8 cellular contexts compared by ENCODE assay signal in genomic region chr9:120932086-120932818, GRCh38. TPM values are rescaled to one million over a fixed set of nuclear protein-coding genes. Genes with fewer than 3 reads are reported as not detected.
DNase-seq lines count a peak whose midpoint lies in the region; ATAC-seq, FAIRE-seq and TF ChIP-seq lines count a peak whose summit lies in the region.

No MANE protein-coding gene starts in this region.

- no peak overlapping the region for H3K4me2 ChIP-seq in PC-3 (ENCODE audit: low read length)

- H3K4me3 ChIP-seq in PC-3 (ENCODE audit: low read length) (no peak overlapping the region), duodenal mucosa (ENCODE audit: low read depth in 1 of 2, low read length in 2 of 2) (no peak overlapping the region), small intestine (ENCODE audit: low read depth in 1 of 2, low read length in 2 of 2) (no peak overlapping the region)

- H3F3A ChIP-seq in PC-3 (ENCODE audit: low read length, unreplicated experiment): no peaks in the 10 kb centered on the region

- no peaks in the 10 kb centered on the region for H4K20me1 ChIP-seq in PC-3 (ENCODE audit: low read length)

- POLR2A ChIA-PET in PC-3 (lab: Charles Lee; ENCODE audit: unreplicated experiment): no interaction called here

- DNase-seq in GM18507 (ENCODE audit: extremely low spot score, insufficient read length, low read depth) (no peak), PC-3 (no peak), small intestine (no peak), NCI-H2196 treated with DMSO at 0.1 percent for 48 hours (lab: John Stamatoyannopoulos, UW; ENCODE audit: unreplicated experiment) (no peak), NCI-H1417 (lab: John Stamatoyannopoulos, UW) (no peak)

- no peaks in the 10 kb centered on the region; the same call in 1 of the 2 replicates for H3K36me3 ChIP-seq in PC-3 (ENCODE audit: low read depth, low read length)
- no peaks in the 10 kb centered on the region for H3K36me3 ChIP-seq in duodenal mucosa (ENCODE audit: control insufficient read depth in 1 of 2, insufficient read depth in 2 of 2, low read length in 2 of 2)
- no peaks in the 10 kb centered on the region for H3K36me3 ChIP-seq in small intestine (ENCODE audit: control insufficient read depth in 2 of 2, insufficient read depth in 2 of 2, low read length in 2 of 2)

- H3K4me1 ChIP-seq in PC-3 (ENCODE audit: insufficient read depth, low read length) (peaks cover 33% of the 10 kb centered on the region), duodenal mucosa (ENCODE audit: control insufficient read depth in 1 of 2, insufficient read depth in 2 of 2, low read length in 2 of 2) (peaks cover 30 to 41% of the 10 kb centered on the region in 2 donors), small intestine (ENCODE audit: control insufficient read depth in 2 of 2, insufficient read depth in 1 of 2, low read depth in 1 of 2, low read length in 1 of 2) (peaks cover 0 to 18% of the 10 kb centered on the region in 2 donors)

- WGBS in small intestine, 3 donors: 72 to 87% (median 74%) methylated on average over 6 of the region's 6 CpGs

- H3K9ac ChIP-seq in PC-3 (ENCODE audit: low read length) (no peak overlapping the region), duodenal mucosa (ENCODE audit: low read depth in 1 of 2, low read length in 2 of 2) (peak overlapping the region in 1 of 2 donors; percentile 8)

- FAIRE-seq in GM18507 (lab: Jason Lieb, UNC): peak; percentile 9
- no peak for FAIRE-seq in small intestine (lab: Jason Lieb, UNC)

- ATAC-seq in PC-3 (no peak), GM21528 (IDR thresholded peaks at IDR 0.05; ENCODE audit: low FRiP score, unreplicated experiment) (no peak), GM19455 (IDR thresholded peaks at IDR 0.05; ENCODE audit: unreplicated experiment) (no peak)

- CTCF ChIA-PET in PC-3 (lab: Charles Lee): no interaction called here

- H3K9me3 ChIP-seq in PC-3 (ENCODE audit: low read length) (no peaks in the 10 kb centered on the region), duodenal mucosa (ENCODE audit: control insufficient read depth in 1 of 2, low read length in 2 of 2) (no peaks in the 10 kb centered on the region), small intestine (ENCODE audit: control insufficient read depth, low read depth) (no peaks in the 10 kb centered on the region)

- peak overlapping the region; percentile 36; the same call in 1 of the 2 replicates for H3K27ac ChIP-seq in PC-3 (ENCODE audit: low read length)
- H3K27ac ChIP-seq in duodenal mucosa (ENCODE audit: low read depth, low read length): peak overlapping the region; percentile 40
- H3K27ac ChIP-seq in small intestine (ENCODE audit: low read depth in 1 of 2, low read length in 1 of 2): peak overlapping the region; percentile 61 to 86

- H2AFZ ChIP-seq in PC-3 (ENCODE audit: low read length): no peak overlapping the region

- no peaks in the 10 kb centered on the region for H3K9me2 ChIP-seq in PC-3 (replicated peaks; ENCODE audit: low read length)

- BruUV-seq in PC-3 (replicated peaks; lab: Mats Ljungman, UMichigan): no TSS peak

- TF ChIP-seq CTCF in PC-3 (conservative IDR thresholded peaks at IDR 0.05; ENCODE audit: low read depth, low read length): no peak

- no peaks in the 10 kb centered on the region for H3K79me2 ChIP-seq in PC-3 (ENCODE audit: low read length)

- intact Hi-C loops in PC-3 (cut with micrococcal nuclease): loop anchor here (10.0 kb wide), 1 partner anchor 317 kb away; no protein-coding TSS in a partner anchor

- H3K27me3 ChIP-seq in PC-3 (ENCODE audit: low read length) (no peaks in the 10 kb centered on the region), duodenal mucosa (ENCODE audit: control insufficient read depth in 1 of 2, insufficient read depth in 2 of 2, low read length in 2 of 2) (no peaks in the 10 kb centered on the region), small intestine (ENCODE audit: control insufficient read depth in 2 of 2, insufficient read depth in 2 of 2, low read length in 2 of 2) (no peaks in the 10 kb centered on the region)

RNA-seq across cellular contexts. Expression of gene TRAF1, which starts 5.7 kb away (rescaled TPM):
- total RNA-seq in PC-3 (2014; rRNA removed): 0.15 and 0.29 TPM in 2 replicates
- polyA plus RNA-seq in small intestine: 1 to 10 TPM; 1.1 to 2.8 (median 1.1) TPM

RNA-seq across cellular contexts. Expression of gene PHF19, which starts 55.3 kb away (rescaled TPM):
- total RNA-seq in PC-3 (2014; rRNA removed): 101 and 104 TPM in 2 replicates
- 10 to 100 TPM in 1 of 3 donors, 1 to 10 TPM in 2; 2.0 to 35.7 (median 6.5) TPM for polyA plus RNA-seq in small intestine
